In genomic region chr3:54777141-54777540, GRCh38 we compare ENCODE assay signal across 30 cellular contexts.
"Had no signal": no experiment of that assay in that cellular context is flagged by ENCODE, and none has a peak within 500 bp of the region (broad histone marks: within the 10 kb centered on the region; RNA-seq: fewer than 3 reads in every experiment).

No MANE protein-coding gene starts in this region.

- H3K36me3 ChIP-seq: adrenal gland, breast epithelium, Peyer's patch, WERI-Rb-1 had no signal

- H3K9me3 ChIP-seq: adrenal gland, body of pancreas, breast epithelium, Peyer's patch had no signal

- H3K4me3 ChIP-seq: adrenal gland, body of pancreas, breast epithelium, K562, Peyer's patch had no signal

- H3K4me1 ChIP-seq: adrenal gland, body of pancreas, breast epithelium had no signal

- DNase-seq: activated CD4-positive, alpha-beta T cell treated with anti-CD3 and anti-CD28 coated beads, Interleukin-2, amount 10 ng/mL, durations not matched to agents 24 days and 14 days; activated CD4-positive, alpha-beta T cell treated with anti-CD3 and anti-CD28 coated beads, Interleukin-2, amount 50 U/mL, for 4 hours; activated CD8-positive, alpha-beta T cell treated with anti-CD3 and anti-CD28 coated beads for 36 hours; activated gamma-delta T cell; activated naive CD4-positive, alpha-beta T cell treated with Interleukin-2 at 50 U/mL for 16 hours; activated T-cell treated with anti-CD3 and anti-CD28 coated beads, Interleukin-2, amount 50 U/mL, for 1 hour; adrenal gland; body of pancreas; caudate nucleus; IMR-90; NCI-H1048; NCI-H1105 treated with DMSO at 0.1 percent for 48 hours; NCI-H1436; NCI-H1694 treated with DMSO at 0.1 percent for 48 hours; NCI-H2029; NCI-H345; NCI-H524 treated with DMSO at 0.1 percent for 48 hours; PC-3; Peyer's patch; RPMI8226; SW 1271; T-helper 1 cell; T-helper 2 cell; T-helper 9 cell; WERI-Rb-1 had no signal

- H3K4me3 Mint-ChIP-seq: activated CD4-positive, alpha-beta T cell treated with anti-CD3 and anti-CD28 coated beads, Interleukin-2, amount 10 ng/mL, durations not matched to agents 24 days and 14 days; activated CD8-positive, alpha-beta T cell treated with anti-CD3 and anti-CD28 coated beads for 36 hours; activated naive CD4-positive, alpha-beta T cell treated with anti-CD3 and anti-CD28 coated beads, Interleukin-2, amount 50 U/mL, for 24 hours had no signal

- H3K27me3 Mint-ChIP-seq: activated CD4-positive, alpha-beta T cell treated with anti-CD3 and anti-CD28 coated beads, Interleukin-2, amount 10 ng/mL, durations not matched to agents 24 days and 14 days had no signal

- H3K4me1 Mint-ChIP-seq: activated CD4-positive, alpha-beta T cell treated with anti-CD3 and anti-CD28 coated beads, Interleukin-2, amount 10 ng/mL, durations not matched to agents 24 days and 14 days; activated naive CD4-positive, alpha-beta T cell treated with anti-CD3 and anti-CD28 coated beads, Interleukin-2, amount 50 U/mL, for 24 hours had no signal

- H3K9me3 Mint-ChIP-seq: activated CD4-positive, alpha-beta T cell treated with anti-CD3 and anti-CD28 coated beads, Interleukin-2, amount 10 ng/mL, durations not matched to agents 24 days and 14 days; activated CD8-positive, alpha-beta T cell treated with anti-CD3 and anti-CD28 coated beads for 36 hours; activated T-helper 2 cell treated with anti-CD3 and anti-CD28 coated beads, Interferon-gamma antibody, Interleukin-2, Interleukin-4, amounts not matched to agents 10 μg/mL and 5 μg/mL and 100 μg/mL, durations not matched to agents 14 hours and 24 hours and 36 hours had no signal

- H3K27ac Mint-ChIP-seq: activated CD4-positive, alpha-beta T cell treated with anti-CD3 and anti-CD28 coated beads, Interleukin-2, amount 10 ng/mL, durations not matched to agents 24 days and 14 days; activated CD8-positive, alpha-beta T cell treated with anti-CD3 and anti-CD28 coated beads for 36 hours; activated naive CD4-positive, alpha-beta T cell treated with anti-CD3 and anti-CD28 coated beads, Interleukin-2, amount 50 U/mL, for 24 hours; activated T-helper 2 cell treated with anti-CD3 and anti-CD28 coated beads, Interferon-gamma antibody, Interleukin-2, Interleukin-4, amounts not matched to agents 10 μg/mL and 5 μg/mL and 100 μg/mL, durations not matched to agents 14 hours and 24 hours and 36 hours had no signal

- ATAC-seq: activated CD8-positive, alpha-beta T cell treated with anti-CD3 and anti-CD28 coated beads for 36 hours; body of pancreas; K562; PC-3 had no signal

- FAIRE-seq: astrocyte, K562 had no signal

- H3K27me3 ChIP-seq: adrenal gland, body of pancreas, breast epithelium, Peyer's patch had no signal

- H3K36me3 Mint-ChIP-seq: activated naive CD4-positive, alpha-beta T cell treated with anti-CD3 and anti-CD28 coated beads, Interleukin-2, amount 50 U/mL, for 24 hours had no signal

- H3K27ac ChIP-seq: adrenal gland, body of pancreas, breast epithelium, Peyer's patch, WERI-Rb-1 had no signal
